Comparison of ENCODE assay signal across 7 cellular contexts in the genomic region with DNA sequence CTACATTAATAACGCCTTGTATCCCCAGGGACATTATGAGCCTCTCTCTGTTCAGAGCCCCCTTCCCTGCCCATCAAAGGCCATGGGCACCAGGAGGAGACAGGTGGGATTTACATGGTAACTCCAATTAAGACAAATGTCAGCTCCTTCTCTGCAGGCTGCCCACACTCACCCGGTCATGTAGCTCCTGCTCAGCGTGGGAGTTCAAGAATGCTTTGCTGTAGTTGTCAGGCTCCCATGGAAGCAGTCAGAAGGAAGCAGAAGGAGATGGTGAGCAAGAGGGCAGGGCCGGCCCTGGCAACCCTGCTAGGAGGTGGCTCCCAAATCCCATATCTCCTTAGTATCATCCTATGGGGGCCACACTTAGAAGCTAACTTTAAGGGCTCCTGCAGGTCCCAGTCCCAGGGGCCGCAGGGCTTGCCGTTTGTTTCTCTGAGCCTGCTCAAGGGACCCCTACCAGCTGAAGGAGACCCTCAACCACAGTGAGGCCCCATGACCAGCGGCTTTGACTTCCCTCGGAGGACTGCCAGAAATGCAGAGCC.
"Had no signal": no experiment of that assay in that cellular context is flagged by ENCODE, and none has a peak within 500 bp of the region (broad histone marks: within the 10 kb centered on the region; RNA-seq: fewer than 3 reads in every experiment).

No MANE protein-coding gene starts in this region.

- H3K4me1 ChIP-seq: foreskin keratinocyte had no signal

- H3K27ac ChIP-seq: dorsolateral prefrontal cortex, foreskin keratinocyte, ovary had no signal

- H3K27me3 ChIP-seq: ovary had no signal

- H3K4me3 ChIP-seq: dorsolateral prefrontal cortex, ovary had no signal

- DNase-seq: activated effector memory CD4-positive, alpha-beta T cell treated with Interleukin-2 at 50 U/mL for 16 hours; dorsolateral prefrontal cortex; foreskin keratinocyte; nephron progenitor cell; ovary; stimulated activated CD4-positive, alpha-beta T cell treated with anti-CD3 and anti-CD28 coated beads, Interleukin-4, amount 100 ng/mL, for 4 hours; T-helper 17 cell had no signal

- H3K36me3 ChIP-seq: ovary had no signal

- H3K9me3 ChIP-seq: ovary had no signal
